Comparison of ENCODE assay signal across 22 cellular contexts in genomic region chr6:15977050-15977449, GRCh38.
"Had no signal": no experiment of that assay in that cellular context is flagged by ENCODE, and none has a peak within 500 bp of the region (broad histone marks: within the 10 kb centered on the region; RNA-seq: fewer than 3 reads in every experiment).

No MANE protein-coding gene starts in this region.

- H3K4me2 ChIP-seq: smooth muscle cell had no signal

- H3K4me3 ChIP-seq: body of pancreas, colonic mucosa, esophagus squamous epithelium, heart right ventricle, left ventricle myocardium inferior, lung, smooth muscle cell, uterus had no signal

- H3K9me3 ChIP-seq: body of pancreas, colonic mucosa had no signal

- DNase-seq: activated CD4-positive, alpha-beta T cell treated with anti-CD3 and anti-CD28 coated beads, Interleukin-2, amount 50 U/mL, for 1 hour; activated CD8-positive, alpha-beta T cell treated with anti-CD3 and anti-CD28 coated beads for 36 hours; activated naive CD8-positive, alpha-beta T cell treated with anti-CD3 and anti-CD28 coated beads, Interleukin-2, amount 50 U/mL, for 24 hours; activated T-cell treated with anti-CD3 and anti-CD28 coated beads, Interleukin-2, amount 50 U/mL, for 48 hours; body of pancreas; cerebellar nuclear complex; colonic mucosa; effector CD8-positive, alpha-beta T cell; esophagus squamous epithelium; foreskin melanocyte; heart right ventricle; left ventricle myocardium inferior; mesendoderm; stimulated activated CD4-positive, alpha-beta T cell treated with anti-CD3 and anti-CD28 coated beads, Interleukin-1b, Interleukin-23, amount 100 ng/mL, for 48 hours; stimulated activated CD4-positive, alpha-beta T cell treated with anti-CD3 and anti-CD28 coated beads, Interleukin-4, amount 100 ng/mL, for 4 hours; stimulated activated CD8-positive, alpha-beta memory T cell treated with anti-CD3 and anti-CD28 coated beads, Interleukin-4, amount 100 ng/mL, for 48 hours; stimulated activated naive CD8-positive, alpha-beta T cell treated with anti-CD3 and anti-CD28 coated beads, Interleukin-15, amount 100 ng/mL, for 72 hours; substantia nigra; uterus had no signal

- H3K27me3 ChIP-seq: body of pancreas, colonic mucosa, esophagus squamous epithelium, heart right ventricle, uterus had no signal

- H3K4me1 ChIP-seq: body of pancreas, colonic mucosa, heart right ventricle, left ventricle myocardium inferior, uterus had no signal

- H3K36me3 ChIP-seq: colonic mucosa, esophagus squamous epithelium, heart right ventricle, left ventricle myocardium inferior, uterus had no signal

- H3K27ac ChIP-seq: body of pancreas, colonic mucosa, epithelial cell of prostate, esophagus squamous epithelium, heart right ventricle, left ventricle myocardium inferior, uterus had no signal
